1 cellular context compared by ENCODE assay signal in the genomic region with DNA sequence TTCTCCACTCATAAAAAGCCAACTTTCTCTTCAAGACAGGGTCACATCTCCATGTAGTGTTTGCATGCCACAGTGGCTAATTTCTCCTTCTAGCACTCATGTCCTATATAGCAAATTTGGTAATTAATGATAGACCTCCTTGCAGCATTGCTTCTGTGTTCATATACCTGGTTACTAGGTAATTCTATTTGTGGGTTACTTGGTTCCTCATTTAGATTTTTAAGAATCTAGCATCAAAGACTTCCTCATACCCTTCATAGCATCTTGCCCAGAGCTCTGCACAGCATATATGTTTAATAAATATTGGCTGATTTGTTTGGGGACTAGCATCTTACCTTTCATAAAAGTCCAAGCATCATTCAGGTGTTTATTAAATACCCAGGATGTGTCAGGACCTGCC.
TF ChIP-seq lines count a peak whose summit lies in the region.

No MANE protein-coding gene starts in this region.

TF ChIP-seq in GM12878, 131 proteins besides CTCF, POLR2A, EP300 and RAD21 (continued from another document):
- TF ChIP-seq, protein P1, sequence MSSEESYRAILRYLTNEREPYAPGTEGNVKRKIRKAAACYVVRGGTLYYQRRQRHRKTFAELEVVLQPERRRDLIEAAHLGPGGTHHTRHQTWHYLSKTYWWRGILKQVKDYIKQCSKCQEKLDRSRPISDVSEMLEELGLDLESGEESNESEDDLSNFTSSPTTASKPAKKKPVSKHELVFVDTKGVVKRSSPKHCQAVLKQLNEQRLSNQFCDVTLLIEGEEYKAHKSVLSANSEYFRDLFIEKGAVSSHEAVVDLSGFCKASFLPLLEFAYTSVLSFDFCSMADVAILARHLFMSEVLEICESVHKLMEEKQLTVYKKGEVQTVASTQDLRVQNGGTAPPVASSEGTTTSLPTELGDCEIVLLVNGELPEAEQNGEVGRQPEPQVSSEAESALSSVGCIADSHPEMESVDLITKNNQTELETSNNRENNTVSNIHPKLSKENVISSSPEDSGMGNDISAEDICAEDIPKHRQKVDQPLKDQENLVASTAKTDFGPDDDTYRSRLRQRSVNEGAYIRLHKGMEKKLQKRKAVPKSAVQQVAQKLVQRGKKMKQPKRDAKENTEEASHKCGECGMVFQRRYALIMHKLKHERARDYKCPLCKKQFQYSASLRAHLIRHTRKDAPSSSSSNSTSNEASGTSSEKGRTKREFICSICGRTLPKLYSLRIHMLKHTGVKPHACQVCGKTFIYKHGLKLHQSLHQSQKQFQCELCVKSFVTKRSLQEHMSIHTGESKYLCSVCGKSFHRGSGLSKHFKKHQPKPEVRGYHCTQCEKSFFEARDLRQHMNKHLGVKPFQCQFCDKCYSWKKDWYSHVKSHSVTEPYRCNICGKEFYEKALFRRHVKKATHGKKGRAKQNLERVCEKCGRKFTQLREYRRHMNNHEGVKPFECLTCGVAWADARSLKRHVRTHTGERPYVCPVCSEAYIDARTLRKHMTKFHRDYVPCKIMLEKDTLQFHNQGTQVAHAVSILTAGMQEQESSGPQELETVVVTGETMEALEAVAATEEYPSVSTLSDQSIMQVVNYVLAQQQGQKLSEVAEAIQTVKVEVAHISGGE (CRISPR knock-in tag; IDR thresholded peaks at IDR 0.05): no peak
- no peak for TF ChIP-seq PAX8 (IDR thresholded peaks at IDR 0.05)
- TF ChIP-seq ZNF207 (IDR thresholded peaks at IDR 0.05; ENCODE audit: borderline replicate concordance): no peak
- no peak for TF ChIP-seq SMAD5 (IDR thresholded peaks at IDR 0.05; ENCODE audit: low read depth)
- TF ChIP-seq CUX1 (IDR thresholded peaks at IDR 0.05; ENCODE audit: insufficient replicate concordance, low read depth, low read length): no peak
- TF ChIP-seq SMC3 (IDR thresholded peaks at IDR 0.05; ENCODE audit: borderline replicate concordance, low read length): no peak
- TF ChIP-seq, protein P2, sequence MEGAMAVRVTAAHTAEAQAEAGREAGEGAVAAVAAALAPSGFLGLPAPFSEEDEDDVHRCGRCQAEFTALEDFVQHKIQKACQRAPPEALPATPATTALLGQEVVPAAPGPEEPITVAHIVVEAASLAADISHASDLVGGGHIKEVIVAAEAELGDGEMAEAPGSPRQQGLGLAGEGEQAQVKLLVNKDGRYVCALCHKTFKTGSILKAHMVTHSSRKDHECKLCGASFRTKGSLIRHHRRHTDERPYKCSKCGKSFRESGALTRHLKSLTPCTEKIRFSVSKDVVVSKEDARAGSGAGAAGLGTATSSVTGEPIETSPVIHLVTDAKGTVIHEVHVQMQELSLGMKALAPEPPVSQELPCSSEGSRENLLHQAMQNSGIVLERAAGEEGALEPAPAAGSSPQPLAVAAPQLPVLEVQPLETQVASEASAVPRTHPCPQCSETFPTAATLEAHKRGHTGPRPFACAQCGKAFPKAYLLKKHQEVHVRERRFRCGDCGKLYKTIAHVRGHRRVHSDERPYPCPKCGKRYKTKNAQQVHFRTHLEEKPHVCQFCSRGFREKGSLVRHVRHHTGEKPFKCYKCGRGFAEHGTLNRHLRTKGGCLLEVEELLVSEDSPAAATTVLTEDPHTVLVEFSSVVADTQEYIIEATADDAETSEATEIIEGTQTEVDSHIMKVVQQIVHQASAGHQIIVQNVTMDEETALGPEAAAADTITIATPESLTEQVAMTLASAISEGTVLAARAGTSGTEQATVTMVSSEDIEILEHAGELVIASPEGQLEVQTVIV (IDR thresholded peaks at IDR 0.05; ENCODE audit: borderline replicate concordance, partially characterized antibody): no peak
- TF ChIP-seq NR2F1 (conservative IDR thresholded peaks at IDR 0.05): no peak
- TF ChIP-seq CBFB (IDR thresholded peaks at IDR 0.05; ENCODE audit: low read depth): no peak
- TF ChIP-seq YY1 (IDR thresholded peaks at IDR 0.05; ENCODE audit: low read depth, low read length): no peak
- TF ChIP-seq MTA3 (IDR thresholded peaks at IDR 0.05; ENCODE audit: borderline replicate concordance, low read length): no peak
- no peak for TF ChIP-seq TARDBP (IDR thresholded peaks at IDR 0.05; ENCODE audit: borderline replicate concordance)
